8 cellular contexts compared by ENCODE assay signal in genomic region chr2:147846382-147847081, GRCh38. TPM values are rescaled to one million over a fixed set of nuclear protein-coding genes. Genes with fewer than 3 reads are reported as not detected.
DNase-seq lines count a peak whose midpoint lies in the region; ATAC-seq, FAIRE-seq and TF ChIP-seq lines count a peak whose summit lies in the region.

No MANE protein-coding gene starts in this region.

- H3K4me3 ChIP-seq in left ventricle myocardium inferior (peak overlapping the region; percentile 81), adipocyte (ENCODE audit: low read length) (peak overlapping the region; percentile 91), kidney epithelial cell (ENCODE audit: low read depth, low read length) (peak overlapping the region; percentile 74), thoracic aorta (peak overlapping the region; percentile 88)

- H3K27me3 ChIP-seq in left ventricle myocardium inferior (ENCODE audit: low read depth): no peaks in the 10 kb centered on the region
- H3K27me3 ChIP-seq in adipocyte (replicated peaks; ENCODE audit: control insufficient read depth, insufficient read depth, low read length): no peaks in the 10 kb centered on the region
- H3K27me3 ChIP-seq in kidney epithelial cell (ENCODE audit: control insufficient read depth, insufficient read depth, low read length): no peaks in the 10 kb centered on the region
- H3K27me3 ChIP-seq in thoracic aorta (replicated peaks; ENCODE audit: insufficient read depth): no peaks in the 10 kb centered on the region

- no peak for FAIRE-seq in GM12891 (lab: Jason Lieb, UNC)

- no peak for DNase-seq in left ventricle myocardium inferior
- DNase-seq in cardiac septum (ENCODE audit: low spot score): no peak
- DNase-seq in adipocyte (ENCODE audit: low read depth): peak; percentile 31
- no peak for DNase-seq in kidney epithelial cell (ENCODE audit: low read depth)
- DNase-seq in thoracic aorta (ENCODE audit: low spot score): no peak
- no peak for DNase-seq in GM12891 (ENCODE audit: insufficient read length, low spot score)

- TF ChIP-seq POLR2A in GM12891 (IDR thresholded peaks at IDR 0.05; ENCODE audit: low read depth, low read length): no peak

- H3K27ac ChIP-seq in left ventricle myocardium inferior (replicated peaks) (peak overlapping the region; percentile 96), thoracic aorta (no peak overlapping the region)

- ATAC-seq in thoracic aorta (ENCODE audit: insufficient number of reproducible peaks, low FRiP score, low read depth) (no peak), GM21737 (IDR thresholded peaks at IDR 0.05; ENCODE audit: unreplicated experiment) (no peak), GM19463 (IDR thresholded peaks at IDR 0.05; ENCODE audit: unreplicated experiment) (no peak)

- TF ChIP-seq CTCF in left ventricle myocardium inferior (IDR thresholded peaks at IDR 0.05; ENCODE audit: borderline replicate concordance) (no peak), kidney epithelial cell (IDR thresholded peaks at IDR 0.05; ENCODE audit: insufficient read depth, low read length, poor library complexity, severe bottlenecking) (no peak), thoracic aorta (IDR thresholded peaks at IDR 0.05) (no peak)

- peak overlapping the region; percentile 96 for H3K9ac ChIP-seq in adipocyte (ENCODE audit: low read length)

- H3K4me1 ChIP-seq in left ventricle myocardium inferior (peaks cover 61% of the 10 kb centered on the region), adipocyte (ENCODE audit: control insufficient read depth, insufficient read depth, low read length) (peaks cover 31% of the 10 kb centered on the region), thoracic aorta (ENCODE audit: control insufficient read depth in 1 of 2, low read depth in 2 of 2) (peaks cover 14 to 32% of the 10 kb centered on the region in 2 donors)

- intact Hi-C loops in left ventricle myocardium inferior (cut with micrococcal nuclease): no loop called here
- intact Hi-C loops in cardiac septum (cut with DNase I): loop anchor here (5.0 to 10.0 kb wide), 2 partner anchors 41 to 68 kb away; no protein-coding TSS in a partner anchor

- H3K9me3 ChIP-seq in left ventricle myocardium inferior (replicated peaks) (no peaks in the 10 kb centered on the region), adipocyte (ENCODE audit: control insufficient read depth, low read length) (no peaks in the 10 kb centered on the region), thoracic aorta (no peaks in the 10 kb centered on the region)

- H3K36me3 ChIP-seq in left ventricle myocardium inferior: no peaks in the 10 kb centered on the region
- H3K36me3 ChIP-seq in adipocyte (ENCODE audit: control insufficient read depth, insufficient read depth, low read length, severe bottlenecking): no peaks in the 10 kb centered on the region
- no peaks in the 10 kb centered on the region for H3K36me3 ChIP-seq in kidney epithelial cell (ENCODE audit: control insufficient read depth, insufficient read depth, low read length)
- no peaks in the 10 kb centered on the region for H3K36me3 ChIP-seq in thoracic aorta

TF ChIP-seq in GM12891, 5 proteins besides CTCF, POLR2A, EP300 and RAD21:
- TF ChIP-seq TAF1 (IDR thresholded peaks at IDR 0.05; ENCODE audit: low read depth, low read length) (no peak), POLR2AphosphoS5 (IDR thresholded peaks at IDR 0.05; ENCODE audit: low read depth, low read length) (no peak), SPI1 (IDR thresholded peaks at IDR 0.05; ENCODE audit: low read depth, low read length) (no peak), POU2F2 (IDR thresholded peaks at IDR 0.05; ENCODE audit: low read depth, low read length) (no peak), PAX5 (IDR thresholded peaks at IDR 0.05; ENCODE audit: insufficient read depth, low read length, severe bottlenecking) (no peak)

RNA-seq across cellular contexts. Expression of gene ACVR2A, which starts 1.7 kb away (rescaled TPM):
- 11.1 TPM for total RNA-seq in left ventricle myocardium inferior
- total RNA-seq in cardiac septum: 13.0 TPM
- total RNA-seq in kidney epithelial cell: 10.5 and 10.7 TPM in 2 replicates
- 10 to 100 TPM in 1 of 2 donors, 1 to 10 TPM in 1; 8.1 to 23.0 TPM for total RNA-seq in thoracic aorta
- polyA plus RNA-seq in GM12891 (2012; ENCODE audit: low read depth, missing spikeins): 0.60 TPM
